20 cellular contexts compared by ENCODE assay signal in the genomic region with DNA sequence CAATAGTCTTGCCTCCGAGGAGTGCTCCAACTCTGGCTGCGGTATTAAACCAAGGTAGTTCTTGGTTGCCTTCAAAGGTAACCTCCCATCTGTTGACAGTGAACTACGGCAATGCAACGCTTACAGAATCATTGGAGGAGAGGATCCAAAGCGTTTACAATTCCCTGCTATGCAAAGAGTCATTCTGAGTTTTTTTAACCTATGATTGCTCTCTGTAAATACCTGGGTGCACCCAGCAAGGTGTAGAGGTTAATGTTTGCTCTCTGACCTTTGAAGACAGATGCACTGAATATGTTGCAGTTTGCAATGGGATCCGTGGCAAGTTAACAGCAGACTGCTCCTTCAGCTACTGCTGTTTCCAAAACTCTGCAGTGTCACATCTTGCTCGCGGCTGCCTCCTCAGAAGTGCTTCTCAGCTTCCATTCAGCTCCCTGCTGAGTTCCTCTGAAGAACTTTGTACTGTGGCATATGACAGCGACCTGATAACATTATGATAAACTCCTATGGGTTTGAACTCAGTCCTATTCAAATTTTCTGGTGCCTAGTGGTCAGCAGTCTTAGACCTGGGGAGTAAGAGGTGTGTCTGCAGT. TPM values are rescaled to one million over a fixed set of nuclear protein-coding genes. Genes with fewer than 3 reads are reported as not detected.
A peak's percentile ranks its signal among the peaks of the same experiment; 100 is the strongest.
DNase-seq lines count a peak whose midpoint lies in the region; ATAC-seq and TF ChIP-seq lines count a peak whose summit lies in the region.
"Had no signal": no experiment of that assay in that cellular context is flagged by ENCODE, and none has a peak within 500 bp of the region (broad histone marks: within the 10 kb centered on the region; RNA-seq: fewer than 3 reads in every experiment).

No MANE protein-coding gene starts in this region.

- no peak overlapping the region for H3K9ac ChIP-seq in iPS-20b (ENCODE audit: low read depth, low read length)

- no peak for ATAC-seq in activated T-cell treated with anti-CD3 and anti-CD28 coated beads, Interleukin-2, amount 50 U/mL, for 72 hours (replicated peaks in 1 of 2)
- ATAC-seq: GM12878; HCT116; natural killer cell treated with Interleukin-12 subunit alpha and Interleukin-12 subunit beta and Interleukin-15 and Interleukin-18, amount 100 ng/mL, for 72 hours had no signal

- no peaks in the 10 kb centered on the region for H3K27me3 ChIP-seq in iPS-20b (ENCODE audit: insufficient read depth, low read length)
- H3K27me3 ChIP-seq: right lobe of liver, tibial nerve had no signal

- H3K4me3 Mint-ChIP-seq in progenitor cell of endocrine pancreas (ENCODE audit: low read depth), result peak overlapping the region; percentile 84
- no peak overlapping the region for H3K4me3 Mint-ChIP-seq in activated T-cell treated with anti-CD3 and anti-CD28 coated beads, Interleukin-2, amount 50 U/mL, for 72 hours
- H3K4me3 Mint-ChIP-seq: activated naive CD8-positive, alpha-beta T cell; CD4-positive, alpha-beta memory T cell; natural killer cell treated with Interleukin-12 subunit alpha and Interleukin-12 subunit beta and Interleukin-15 and Interleukin-18, amount 100 ng/mL, for 72 hours had no signal

- peaks cover 33% of the 10 kb centered on the region for H3K4me1 ChIP-seq in iPS-20b (ENCODE audit: insufficient read depth, low read length)
- H3K4me1 ChIP-seq: right lobe of liver had no signal

- H3K27ac ChIP-seq in iPS-20b (ENCODE audit: low read length), result no peak overlapping the region
- H3K27ac ChIP-seq: right lobe of liver had no signal

- H3K36me3 ChIP-seq in iPS-20b (ENCODE audit: insufficient read depth, low read depth, low read length), result no peaks in the 10 kb centered on the region
- H3K36me3 ChIP-seq: right lobe of liver, tibial nerve had no signal

- H3K4me1 Mint-ChIP-seq in progenitor cell of endocrine pancreas (ENCODE audit: low read depth), result peaks cover 55% of the 10 kb centered on the region
- no peaks in the 10 kb centered on the region for H3K4me1 Mint-ChIP-seq in activated T-cell treated with anti-CD3 and anti-CD28 coated beads, Interleukin-2, amount 50 U/mL, for 72 hours (ENCODE audit: low read depth)
- H3K4me1 Mint-ChIP-seq: CD4-positive, alpha-beta memory T cell had no signal

- DNase-seq in Ammon's horn (ENCODE audit: low spot score) (peak; percentile 13), NCI-H526 (lab: John Stamatoyannopoulos, UW) (peak; percentile 10 to 34), progenitor cell of endocrine pancreas (ENCODE audit: low spot score, unreplicated experiment) (no peak), NCI-H69 (lab: John Stamatoyannopoulos, UW) (no peak)
- DNase-seq in activated naive CD4-positive, alpha-beta T cell treated with anti-CD3 and anti-CD28 coated beads, Interleukin-2, amount 50 U/mL, for 16 hours, result no peak
- DNase-seq in activated naive CD4-positive, alpha-beta T cell treated with Interleukin-2 at 50 U/mL for 16 hours, result no peak
- DNase-seq in activated T-cell treated with anti-CD3 and anti-CD28 coated beads, Interleukin-2, amount 50 U/mL, for 72 hours, result no peak
- DNase-seq: activated CD4-positive, alpha-beta T cell treated with anti-CD3 and anti-CD28 coated beads for 48 hours; CD4-positive, alpha-beta memory T cell; effector CD4-positive, alpha-beta T cell; KG1; NCI-H1105 treated with DMSO at 0.1 percent for 48 hours; NCI-H226; right lobe of liver had no signal

- no peaks in the 10 kb centered on the region for H3K9me3 ChIP-seq in iPS-20b (ENCODE audit: insufficient read depth, low read depth, low read length)
- H3K9me3 ChIP-seq: right lobe of liver, tibial nerve had no signal

- H3K36me3 Mint-ChIP-seq in progenitor cell of endocrine pancreas (ENCODE audit: insufficient read depth), result peaks cover 3% of the 10 kb centered on the region
- H3K36me3 Mint-ChIP-seq in activated T-cell treated with anti-CD3 and anti-CD28 coated beads, Interleukin-2, amount 50 U/mL, for 72 hours (ENCODE audit: insufficient read depth in 2 of 2), result no peaks in the 10 kb centered on the region
- H3K36me3 Mint-ChIP-seq: activated naive CD8-positive, alpha-beta T cell; CD4-positive, alpha-beta memory T cell; natural killer cell treated with Interleukin-12 subunit alpha and Interleukin-12 subunit beta and Interleukin-15 and Interleukin-18, amount 100 ng/mL, for 72 hours had no signal

- H3K27ac Mint-ChIP-seq in progenitor cell of endocrine pancreas, result peak overlapping the region; percentile 98
- no peak overlapping the region for H3K27ac Mint-ChIP-seq in activated T-cell treated with anti-CD3 and anti-CD28 coated beads, Interleukin-2, amount 50 U/mL, for 72 hours
- H3K27ac Mint-ChIP-seq: activated naive CD8-positive, alpha-beta T cell; CD4-positive, alpha-beta memory T cell; natural killer cell treated with Interleukin-12 subunit alpha and Interleukin-12 subunit beta and Interleukin-15 and Interleukin-18, amount 100 ng/mL, for 72 hours had no signal

- TF ChIP-seq CTCF in progenitor cell of endocrine pancreas (IDR thresholded peaks at IDR 0.05; ENCODE audit: unreplicated experiment), result no peak

- H3K9me3 Mint-ChIP-seq in progenitor cell of endocrine pancreas (ENCODE audit: low read depth), result no peaks in the 10 kb centered on the region
- H3K9me3 Mint-ChIP-seq in activated T-cell treated with anti-CD3 and anti-CD28 coated beads, Interleukin-2, amount 50 U/mL, for 72 hours, result no peaks in the 10 kb centered on the region
- H3K9me3 Mint-ChIP-seq: natural killer cell treated with Interleukin-12 subunit alpha and Interleukin-12 subunit beta and Interleukin-15 and Interleukin-18, amount 100 ng/mL, for 72 hours had no signal

- H3K4me3 ChIP-seq in iPS-20b (ENCODE audit: low read length), result 0 out of 2 replicates have a peak overlapping the region, but pooled peaks have one; percentile 5
- H3K4me3 ChIP-seq: GM12878, right lobe of liver had no signal

- no peaks in the 10 kb centered on the region for H3K27me3 Mint-ChIP-seq in progenitor cell of endocrine pancreas
- peaks cover 23% of the 10 kb centered on the region for H3K27me3 Mint-ChIP-seq in activated T-cell treated with anti-CD3 and anti-CD28 coated beads, Interleukin-2, amount 50 U/mL, for 72 hours (ENCODE audit: low read depth)

RNA-seq across cellular contexts. Expression of gene KIAA1217, which starts 29.0 kb away (rescaled TPM):
- 117 and 121 TPM in 2 replicates for total RNA-seq in progenitor cell of endocrine pancreas
- total RNA-seq in activated T-cell treated with anti-CD3 and anti-CD28 coated beads, Interleukin-2, amount 50 U/mL, for 72 hours, result under 1 TPM; 0.60 to 0.84 TPM

Comparison
In these comparisons a context has a peak if more than half of its experiments do, and no peak if none do; other contexts are left out.
1. DNase-seq: peak in Ammon's horn (single experiment) and NCI-H526 (2 of 2); none in progenitor cell of endocrine pancreas (single experiment), activated naive CD4-positive, alpha-beta T cell treated with anti-CD3 and anti-CD28 coated beads, Interleukin-2, amount 50 U/mL, for 16 hours (single experiment), NCI-H69 (single experiment), activated naive CD4-positive, alpha-beta T cell treated with Interleukin-2 at 50 U/mL for 16 hours (single experiment) and activated T-cell treated with anti-CD3 and anti-CD28 coated beads, Interleukin-2, amount 50 U/mL, for 72 hours (0 of 2).
2. RNA of gene KIAA1217, which starts 29.0 kb away (total RNA-seq): 117 to 121 TPM in progenitor cell of endocrine pancreas; 0.60 to 0.84 TPM in activated T-cell treated with anti-CD3 and anti-CD28 coated beads, Interleukin-2, amount 50 U/mL, for 72 hours; every median in the first group is over 10 times any median in the second.